21 cellular contexts compared by ENCODE assay signal in genomic region chr1:94643776-94644175, GRCh38.
DNase-seq lines count a peak whose midpoint lies in the region; ATAC-seq, FAIRE-seq and TF ChIP-seq lines count a peak whose summit lies in the region.
"Had no signal": no experiment of that assay in that cellular context is flagged by ENCODE, and none has a peak within 500 bp of the region (broad histone marks: within the 10 kb centered on the region; RNA-seq: fewer than 3 reads in every experiment).

No MANE protein-coding gene starts in this region.

- no peak overlapping the region for H3K4me3 ChIP-seq in GM23338
- H3K4me3 ChIP-seq in Peyer's patch, result no peak overlapping the region
- no peak overlapping the region for H3K4me3 ChIP-seq in endodermal cell (ENCODE audit: low read length)
- no peak overlapping the region for H3K4me3 ChIP-seq in muscle layer of duodenum (ENCODE audit: low read depth in 1 of 2, low read length in 2 of 2)
- H3K4me3 ChIP-seq in kidney (ENCODE audit: low read length in 2 of 2), result no peak overlapping the region
- H3K4me3 ChIP-seq in osteoblast (ENCODE audit: insufficient read depth, low read length), result no peak overlapping the region
- H3K4me3 ChIP-seq: A549, GM12878 had no signal

- DNase-seq in GM23338 (ENCODE audit: low spot score), result no peak
- no peak for DNase-seq in Peyer's patch
- DNase-seq in endodermal cell, result peak; percentile 44
- DNase-seq in kidney, result no peak
- no peak for DNase-seq in urothelium cell line (ENCODE audit: low spot score)
- no peak for DNase-seq in activated CD8-positive, alpha-beta memory T cell treated with anti-CD3 and anti-CD28 coated beads, Interleukin-2, amount 10 ng/mL, durations not matched to agents 7 days and 5 days
- DNase-seq in osteoblast (ENCODE audit: insufficient read length, low spot score, missing footprints), result no peak
- DNase-seq: DMS79 treated with DMSO at 0.1 percent for 48 hours, HFFc6, KBM-7, NCI-H1105, NCI-H146, NCI-H2029, NCI-H446, NCI-H526, SHP77 had no signal

- no peak for TF ChIP-seq POLR2A in Peyer's patch (IDR thresholded peaks at IDR 0.05)

- TF ChIP-seq CTCF in GM23338 (conservative IDR thresholded peaks at IDR 0.05; ENCODE audit: low read depth in 2 of 2) (no peak), Peyer's patch (IDR thresholded peaks at IDR 0.05) (no peak), endodermal cell (conservative IDR thresholded peaks at IDR 0.05) (peak; percentile 17), kidney (IDR thresholded peaks at IDR 0.05; ENCODE audit: borderline replicate concordance, extremely low read depth, insufficient read depth) (no peak), osteoblast (IDR thresholded peaks at IDR 0.05; ENCODE audit: extremely low read depth, low read depth, low read length) (no peak)

- H3K4me3 Mint-ChIP-seq in GM23338 (no peak overlapping the region), endodermal cell (no peak overlapping the region)
- no peak overlapping the region for H3K4me3 Mint-ChIP-seq in activated CD8-positive, alpha-beta memory T cell treated with anti-CD3 and anti-CD28 coated beads, Interleukin-2, amount 10 ng/mL, durations not matched to agents 7 days and 5 days
- H3K4me3 Mint-ChIP-seq: B cell, CD14-positive monocyte, HFFc6 had no signal

- H3K4me2 ChIP-seq in GM23338 (no peak overlapping the region), osteoblast (ENCODE audit: insufficient read depth, low read length) (no peak overlapping the region)
- H3K4me2 ChIP-seq: A549 had no signal

- H3K9me3 ChIP-seq in Peyer's patch, result no peaks in the 10 kb centered on the region
- H3K9me3 ChIP-seq in endodermal cell (ENCODE audit: control insufficient read depth, low read length), result no peaks in the 10 kb centered on the region
- H3K9me3 ChIP-seq in muscle layer of duodenum (ENCODE audit: control insufficient read depth in 1 of 2, low read length in 2 of 2), result no peaks in the 10 kb centered on the region
- H3K9me3 ChIP-seq in kidney (ENCODE audit: control insufficient read depth in 1 of 2, low read length in 2 of 2), result no peaks in the 10 kb centered on the region
- H3K9me3 ChIP-seq in osteoblast (ENCODE audit: low read depth, low read length), result no peaks in the 10 kb centered on the region
- H3K9me3 ChIP-seq: A549 had no signal

- peak; percentile 26; the same call in 2 of the 3 replicates for ATAC-seq in GM23338
- ATAC-seq in activated CD8-positive, alpha-beta memory T cell treated with anti-CD3 and anti-CD28 coated beads, Interleukin-2, amount 10 ng/mL, durations not matched to agents 7 days and 5 days, result no peak
- ATAC-seq: A549, GM12878 had no signal

- no peaks in the 10 kb centered on the region for H3K36me3 Mint-ChIP-seq in GM23338 (ENCODE audit: low read depth)
- H3K36me3 Mint-ChIP-seq in endodermal cell (ENCODE audit: low read depth), result no peaks in the 10 kb centered on the region
- H3K36me3 Mint-ChIP-seq in activated CD8-positive, alpha-beta memory T cell treated with anti-CD3 and anti-CD28 coated beads, Interleukin-2, amount 10 ng/mL, durations not matched to agents 7 days and 5 days, result no peaks in the 10 kb centered on the region
- H3K36me3 Mint-ChIP-seq: CD14-positive monocyte had no signal

- 84 to 94% methylated on average over 4 to 6 of the region's 6 CpGs for WGBS in endodermal cell (ENCODE audit: insufficient coverage in 1 of 2, insufficient read length in 1 of 2), 2 experiments

- CTCF ChIA-PET in activated CD8-positive, alpha-beta memory T cell treated with anti-CD3 and anti-CD28 coated beads, Interleukin-2, amount 10 ng/mL, durations not matched to agents 7 days and 5 days (lab: Charles Lee), result no interaction called here

- H3K36me3 ChIP-seq in GM23338 (ENCODE audit: insufficient read depth), result no peaks in the 10 kb centered on the region
- H3K36me3 ChIP-seq in Peyer's patch, result no peaks in the 10 kb centered on the region
- H3K36me3 ChIP-seq in endodermal cell (ENCODE audit: control insufficient read depth, insufficient read depth, low read length), result no peaks in the 10 kb centered on the region
- H3K36me3 ChIP-seq in muscle layer of duodenum (ENCODE audit: control insufficient read depth in 1 of 2, insufficient read depth in 2 of 2, low read length in 2 of 2), result no peaks in the 10 kb centered on the region
- no peaks in the 10 kb centered on the region for H3K36me3 ChIP-seq in kidney (ENCODE audit: control insufficient read depth in 1 of 2, insufficient read depth in 2 of 2, low read length in 2 of 2)
- no peaks in the 10 kb centered on the region for H3K36me3 ChIP-seq in osteoblast (ENCODE audit: insufficient read depth, low read length)

- H3K4me1 Mint-ChIP-seq in GM23338, result no peaks in the 10 kb centered on the region; the same call in 2 of the 3 replicates
- peaks cover 10% of the 10 kb centered on the region for H3K4me1 Mint-ChIP-seq in endodermal cell
- H3K4me1 Mint-ChIP-seq in activated CD8-positive, alpha-beta memory T cell treated with anti-CD3 and anti-CD28 coated beads, Interleukin-2, amount 10 ng/mL, durations not matched to agents 7 days and 5 days, result no peaks in the 10 kb centered on the region
- H3K4me1 Mint-ChIP-seq: B cell, CD14-positive monocyte had no signal

- H3K4me1 ChIP-seq in GM23338 (ENCODE audit: insufficient read depth) (no peaks in the 10 kb centered on the region), Peyer's patch (peaks cover 0 to 21% (median 0%) of the 10 kb centered on the region in 4 donors), endodermal cell (ENCODE audit: control insufficient read depth, insufficient read depth, low read length) (no peaks in the 10 kb centered on the region), muscle layer of duodenum (ENCODE audit: control insufficient read depth in 1 of 2, insufficient read depth in 2 of 2, low read length in 2 of 2) (peaks cover 0 to 4% of the 10 kb centered on the region in 2 donors), kidney (ENCODE audit: control insufficient read depth in 1 of 2, insufficient read depth in 1 of 2, low read depth in 1 of 2, low read length in 2 of 2) (peaks cover 0 to 3% of the 10 kb centered on the region in 2 donors), osteoblast (ENCODE audit: insufficient read depth, low read length) (peaks cover 15% of the 10 kb centered on the region)

- H3K9ac ChIP-seq in endodermal cell (ENCODE audit: extremely low read depth, low read length, poor library complexity, severe bottlenecking), result no peak overlapping the region
- no peak overlapping the region for H3K9ac ChIP-seq in kidney (ENCODE audit: low read length in 2 of 2)

- no peak overlapping the region for H3K27ac Mint-ChIP-seq in GM23338
- H3K27ac Mint-ChIP-seq in endodermal cell, result no peak overlapping the region
- no peak overlapping the region for H3K27ac Mint-ChIP-seq in activated CD8-positive, alpha-beta memory T cell treated with anti-CD3 and anti-CD28 coated beads, Interleukin-2, amount 10 ng/mL, durations not matched to agents 7 days and 5 days
- H3K27ac Mint-ChIP-seq: B cell, CD14-positive monocyte, HFFc6 had no signal

- H3K9me3 Mint-ChIP-seq in GM23338 (no peaks in the 10 kb centered on the region), endodermal cell (no peaks in the 10 kb centered on the region)
- no peaks in the 10 kb centered on the region for H3K9me3 Mint-ChIP-seq in activated CD8-positive, alpha-beta memory T cell treated with anti-CD3 and anti-CD28 coated beads, Interleukin-2, amount 10 ng/mL, durations not matched to agents 7 days and 5 days (ENCODE audit: low read depth)
- H3K9me3 Mint-ChIP-seq: CD14-positive monocyte had no signal

- FAIRE-seq in kidney (lab: Jason Lieb, UNC) (no peak), urothelium cell line (lab: Jason Lieb, UNC) (no peak)
- FAIRE-seq: A549, GM12878 had no signal

- H3K79me2 ChIP-seq in GM23338 (replicated peaks; ENCODE audit: insufficient read depth) (no peaks in the 10 kb centered on the region), osteoblast (ENCODE audit: insufficient read depth, low read length) (no peaks in the 10 kb centered on the region)

- intact Hi-C loops in kidney (cut with DNase I), result no loop called here

- H4K20me1 ChIP-seq in GM23338 (replicated peaks; ENCODE audit: insufficient read depth) (no peaks in the 10 kb centered on the region), osteoblast (ENCODE audit: insufficient read depth, low read length) (no peaks in the 10 kb centered on the region)

- H3K27ac ChIP-seq in GM23338 (ENCODE audit: low read depth), result no peak overlapping the region
- peak overlapping the region in 3 of 4 donors; percentile 25 to 71 (median 35) for H3K27ac ChIP-seq in Peyer's patch
- H3K27ac ChIP-seq in endodermal cell (ENCODE audit: low read depth, low read length), result no peak overlapping the region
- H3K27ac ChIP-seq in muscle layer of duodenum (ENCODE audit: low read length), result peak overlapping the region; percentile 22
- no peak overlapping the region for H3K27ac ChIP-seq in kidney (ENCODE audit: low read depth in 2 of 2, low read length in 2 of 2)
- H3K27ac ChIP-seq in osteoblast (ENCODE audit: low read depth, low read length), result no peak overlapping the region
- H3K27ac ChIP-seq: A549 had no signal

- H3F3A ChIP-seq in GM23338 (replicated peaks; ENCODE audit: low read depth), result no peaks in the 10 kb centered on the region

- no peak overlapping the region for H2AFZ ChIP-seq in GM23338
- H2AFZ ChIP-seq in osteoblast (ENCODE audit: low read length), result no peak overlapping the region

- H3K27me3 ChIP-seq in GM23338 (ENCODE audit: insufficient read depth) (no peaks in the 10 kb centered on the region), Peyer's patch (no peaks in the 10 kb centered on the region), endodermal cell (ENCODE audit: control insufficient read depth, insufficient read depth, low read length, poor library complexity, severe bottlenecking) (no peaks in the 10 kb centered on the region), muscle layer of duodenum (ENCODE audit: low read depth, low read length) (no peaks in the 10 kb centered on the region), osteoblast (ENCODE audit: insufficient read depth, low read length) (no peaks in the 10 kb centered on the region)

- 0 out of 2 replicates have a peak, but pooled peaks cover 7% of the 10 kb centered on the region for H3K9me2 ChIP-seq in GM23338 (ENCODE audit: insufficient read depth)

- H3K27me3 Mint-ChIP-seq in GM23338 (ENCODE audit: insufficient read depth, low read depth, poor library complexity), result peaks cover 6% of the 10 kb centered on the region
- peaks cover 1% of the 10 kb centered on the region for H3K27me3 Mint-ChIP-seq in endodermal cell (ENCODE audit: insufficient read depth)
- no peaks in the 10 kb centered on the region for H3K27me3 Mint-ChIP-seq in activated CD8-positive, alpha-beta memory T cell treated with anti-CD3 and anti-CD28 coated beads, Interleukin-2, amount 10 ng/mL, durations not matched to agents 7 days and 5 days
- H3K27me3 Mint-ChIP-seq: B cell had no signal

TF ChIP-seq in GM23338, 12 proteins besides CTCF, POLR2A, EP300 and RAD21 (continues in another document):
- no peak for TF ChIP-seq JUNB (IDR thresholded peaks at IDR 0.05; ENCODE audit: unreplicated experiment)
- no peak for TF ChIP-seq STAT1 (IDR thresholded peaks at IDR 0.05; ENCODE audit: unreplicated experiment)

Comparison
In these comparisons a context has a peak if more than half of its experiments do, and no peak if none do; other contexts are left out.
1. H3K27ac ChIP-seq: peak in Peyer's patch (3 of 4) and muscle layer of duodenum (single experiment); none in GM23338 (single experiment), endodermal cell (single experiment), kidney (0 of 2) and osteoblast (single experiment).